ENCODE assay signal across 1 cellular context in the genomic region with DNA sequence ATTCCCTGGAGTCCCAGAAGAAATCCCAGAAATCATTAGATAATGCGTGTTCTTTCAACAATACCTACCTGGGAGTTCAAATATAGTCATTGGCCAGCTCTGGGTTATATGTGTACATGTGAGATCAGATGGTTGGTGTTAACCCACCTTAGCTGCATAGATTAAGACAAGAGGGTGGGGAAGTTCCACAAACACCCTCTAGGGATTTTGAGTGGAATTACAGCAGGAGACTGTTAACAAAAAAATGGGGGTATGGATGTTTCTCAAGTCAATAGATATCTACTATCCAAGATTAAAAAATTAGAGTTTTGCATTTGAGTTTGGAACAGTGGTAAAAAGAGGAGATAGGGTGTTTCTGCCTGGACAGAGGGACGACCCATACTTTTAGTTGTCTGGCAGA.
TF ChIP-seq lines count a peak whose summit lies in the region.

No MANE protein-coding gene starts in this region.

TF ChIP-seq in GM23338, 12 proteins besides CTCF, POLR2A, EP300 and RAD21 (continued from another document):
- TF ChIP-seq, protein P1, sequence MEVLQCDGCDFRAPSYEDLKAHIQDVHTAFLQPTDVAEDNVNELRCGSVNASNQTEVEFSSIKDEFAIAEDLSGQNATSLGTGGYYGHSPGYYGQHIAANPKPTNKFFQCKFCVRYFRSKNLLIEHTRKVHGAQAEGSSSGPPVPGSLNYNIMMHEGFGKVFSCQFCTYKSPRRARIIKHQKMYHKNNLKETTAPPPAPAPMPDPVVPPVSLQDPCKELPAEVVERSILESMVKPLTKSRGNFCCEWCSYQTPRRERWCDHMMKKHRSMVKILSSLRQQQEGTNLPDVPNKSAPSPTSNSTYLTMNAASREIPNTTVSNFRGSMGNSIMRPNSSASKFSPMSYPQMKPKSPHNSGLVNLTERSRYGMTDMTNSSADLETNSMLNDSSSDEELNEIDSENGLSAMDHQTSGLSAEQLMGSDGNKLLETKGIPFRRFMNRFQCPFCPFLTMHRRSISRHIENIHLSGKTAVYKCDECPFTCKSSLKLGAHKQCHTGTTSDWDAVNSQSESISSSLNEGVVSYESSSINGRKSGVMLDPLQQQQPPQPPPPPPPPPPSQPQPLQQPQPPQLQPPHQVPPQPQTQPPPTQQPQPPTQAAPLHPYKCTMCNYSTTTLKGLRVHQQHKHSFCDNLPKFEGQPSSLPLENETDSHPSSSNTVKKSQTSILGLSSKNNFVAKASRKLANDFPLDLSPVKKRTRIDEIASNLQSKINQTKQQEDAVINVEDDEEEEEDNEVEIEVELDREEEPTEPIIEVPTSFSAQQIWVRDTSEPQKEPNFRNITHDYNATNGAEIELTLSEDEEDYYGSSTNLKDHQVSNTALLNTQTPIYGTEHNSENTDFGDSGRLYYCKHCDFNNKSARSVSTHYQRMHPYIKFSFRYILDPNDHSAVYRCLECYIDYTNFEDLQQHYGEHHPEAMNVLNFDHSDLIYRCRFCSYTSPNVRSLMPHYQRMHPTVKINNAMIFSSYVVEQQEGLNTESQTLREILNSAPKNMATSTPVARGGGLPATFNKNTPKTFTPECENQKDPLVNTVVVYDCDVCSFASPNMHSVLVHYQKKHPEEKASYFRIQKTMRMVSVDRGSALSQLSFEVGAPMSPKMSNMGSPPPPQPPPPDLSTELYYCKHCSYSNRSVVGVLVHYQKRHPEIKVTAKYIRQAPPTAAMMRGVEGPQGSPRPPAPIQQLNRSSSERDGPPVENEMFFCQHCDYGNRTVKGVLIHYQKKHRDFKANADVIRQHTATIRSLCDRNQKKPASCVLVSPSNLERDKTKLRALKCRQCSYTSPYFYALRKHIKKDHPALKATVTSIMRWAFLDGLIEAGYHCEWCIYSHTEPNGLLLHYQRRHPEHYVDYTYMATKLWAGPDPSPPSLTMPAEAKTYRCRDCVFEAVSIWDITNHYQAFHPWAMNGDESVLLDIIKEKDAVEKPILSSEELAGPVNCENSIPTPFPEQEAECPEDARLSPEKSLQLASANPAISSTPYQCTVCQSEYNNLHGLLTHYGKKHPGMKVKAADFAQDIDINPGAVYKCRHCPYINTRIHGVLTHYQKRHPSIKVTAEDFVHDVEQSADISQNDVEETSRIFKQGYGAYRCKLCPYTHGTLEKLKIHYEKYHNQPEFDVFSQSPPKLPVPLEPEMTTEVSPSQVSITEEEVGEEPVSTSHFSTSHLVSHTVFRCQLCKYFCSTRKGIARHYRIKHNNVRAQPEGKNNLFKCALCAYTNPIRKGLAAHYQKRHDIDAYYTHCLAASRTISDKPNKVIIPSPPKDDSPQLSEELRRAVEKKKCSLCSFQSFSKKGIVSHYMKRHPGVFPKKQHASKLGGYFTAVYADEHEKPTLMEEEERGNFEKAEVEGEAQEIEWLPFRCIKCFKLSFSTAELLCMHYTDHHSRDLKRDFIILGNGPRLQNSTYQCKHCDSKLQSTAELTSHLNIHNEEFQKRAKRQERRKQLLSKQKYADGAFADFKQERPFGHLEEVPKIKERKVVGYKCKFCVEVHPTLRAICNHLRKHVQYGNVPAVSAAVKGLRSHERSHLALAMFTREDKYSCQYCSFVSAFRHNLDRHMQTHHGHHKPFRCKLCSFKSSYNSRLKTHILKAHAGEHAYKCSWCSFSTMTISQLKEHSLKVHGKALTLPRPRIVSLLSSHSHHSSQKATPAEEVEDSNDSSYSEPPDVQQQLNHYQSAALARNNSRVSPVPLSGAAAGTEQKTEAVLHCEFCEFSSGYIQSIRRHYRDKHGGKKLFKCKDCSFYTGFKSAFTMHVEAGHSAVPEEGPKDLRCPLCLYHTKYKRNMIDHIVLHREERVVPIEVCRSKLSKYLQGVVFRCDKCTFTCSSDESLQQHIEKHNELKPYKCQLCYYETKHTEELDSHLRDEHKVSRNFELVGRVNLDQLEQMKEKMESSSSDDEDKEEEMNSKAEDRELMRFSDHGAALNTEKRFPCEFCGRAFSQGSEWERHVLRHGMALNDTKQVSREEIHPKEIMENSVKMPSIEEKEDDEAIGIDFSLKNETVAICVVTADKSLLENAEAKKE (CRISPR knock-in tag; IDR thresholded peaks at IDR 0.05), result no peak
- TF ChIP-seq POLR2AphosphoS5 (IDR thresholded peaks at IDR 0.05; ENCODE audit: low read depth), result no peak
- TF ChIP-seq, protein P2, sequence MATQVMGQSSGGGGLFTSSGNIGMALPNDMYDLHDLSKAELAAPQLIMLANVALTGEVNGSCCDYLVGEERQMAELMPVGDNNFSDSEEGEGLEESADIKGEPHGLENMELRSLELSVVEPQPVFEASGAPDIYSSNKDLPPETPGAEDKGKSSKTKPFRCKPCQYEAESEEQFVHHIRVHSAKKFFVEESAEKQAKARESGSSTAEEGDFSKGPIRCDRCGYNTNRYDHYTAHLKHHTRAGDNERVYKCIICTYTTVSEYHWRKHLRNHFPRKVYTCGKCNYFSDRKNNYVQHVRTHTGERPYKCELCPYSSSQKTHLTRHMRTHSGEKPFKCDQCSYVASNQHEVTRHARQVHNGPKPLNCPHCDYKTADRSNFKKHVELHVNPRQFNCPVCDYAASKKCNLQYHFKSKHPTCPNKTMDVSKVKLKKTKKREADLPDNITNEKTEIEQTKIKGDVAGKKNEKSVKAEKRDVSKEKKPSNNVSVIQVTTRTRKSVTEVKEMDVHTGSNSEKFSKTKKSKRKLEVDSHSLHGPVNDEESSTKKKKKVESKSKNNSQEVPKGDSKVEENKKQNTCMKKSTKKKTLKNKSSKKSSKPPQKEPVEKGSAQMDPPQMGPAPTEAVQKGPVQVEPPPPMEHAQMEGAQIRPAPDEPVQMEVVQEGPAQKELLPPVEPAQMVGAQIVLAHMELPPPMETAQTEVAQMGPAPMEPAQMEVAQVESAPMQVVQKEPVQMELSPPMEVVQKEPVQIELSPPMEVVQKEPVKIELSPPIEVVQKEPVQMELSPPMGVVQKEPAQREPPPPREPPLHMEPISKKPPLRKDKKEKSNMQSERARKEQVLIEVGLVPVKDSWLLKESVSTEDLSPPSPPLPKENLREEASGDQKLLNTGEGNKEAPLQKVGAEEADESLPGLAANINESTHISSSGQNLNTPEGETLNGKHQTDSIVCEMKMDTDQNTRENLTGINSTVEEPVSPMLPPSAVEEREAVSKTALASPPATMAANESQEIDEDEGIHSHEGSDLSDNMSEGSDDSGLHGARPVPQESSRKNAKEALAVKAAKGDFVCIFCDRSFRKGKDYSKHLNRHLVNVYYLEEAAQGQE (IDR thresholded peaks at IDR 0.05; ENCODE audit: unreplicated experiment), result no peak
